8 cellular contexts compared by ENCODE assay signal in the genomic region with DNA sequence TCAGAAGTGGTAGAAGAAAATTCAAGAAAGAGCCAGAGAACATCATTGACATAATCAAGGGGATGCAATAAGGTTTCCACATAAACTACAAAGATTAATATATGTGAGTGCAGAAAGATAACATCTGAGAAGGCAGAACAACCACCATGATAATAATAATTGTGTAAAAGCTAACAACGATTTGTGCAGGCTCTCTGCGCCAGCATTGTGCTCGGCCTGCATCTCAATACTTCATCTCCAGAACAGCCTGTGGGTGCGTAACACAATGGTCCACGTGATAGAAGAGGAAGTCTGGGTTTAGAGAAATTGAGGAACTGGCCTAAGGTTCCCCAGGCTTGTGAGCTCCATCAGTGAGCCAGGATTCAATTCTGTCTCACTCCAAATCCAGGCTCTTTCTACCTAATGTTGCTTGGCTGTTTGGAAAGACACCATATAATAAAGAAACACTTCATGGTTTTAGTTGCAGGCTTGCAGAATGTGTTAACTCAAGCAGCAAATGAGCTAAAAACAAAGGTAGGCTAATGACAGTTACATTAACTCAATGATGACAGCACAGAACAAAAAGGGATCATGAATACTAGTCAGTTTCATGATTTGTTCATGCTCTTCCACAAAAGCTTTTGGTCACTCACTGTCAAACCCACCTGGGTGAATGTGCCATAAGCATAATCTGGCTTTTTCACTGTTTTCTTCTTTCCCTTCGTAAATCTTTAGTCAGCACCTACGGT.
DNase-seq lines count a peak whose midpoint lies in the region; ATAC-seq and TF ChIP-seq lines count a peak whose summit lies in the region.

No MANE protein-coding gene starts in this region.

- no peak for TF ChIP-seq POLR2A in stomach (IDR thresholded peaks at IDR 0.05)

- no peaks in the 10 kb centered on the region for H3K27me3 Mint-ChIP-seq in CD4-positive, CD25-positive, alpha-beta regulatory T cell

- no peaks in the 10 kb centered on the region for H3K36me3 ChIP-seq in CD4-positive, CD25-positive, alpha-beta regulatory T cell (ENCODE audit: control insufficient read depth, insufficient read depth, low read length)
- H3K36me3 ChIP-seq in Loucy (ENCODE audit: insufficient read depth, low read length) (no peaks in the 10 kb centered on the region), stomach (no peaks in the 10 kb centered on the region)

- no peaks in the 10 kb centered on the region for H3K9me2 ChIP-seq in Loucy (replicated peaks; ENCODE audit: low read depth, low read length)

- H3K4me2 ChIP-seq in Loucy (ENCODE audit: low read depth, low read length, poor library complexity, severe bottlenecking): peak overlapping the region; percentile 29

- no peak for DNase-seq in CD4-positive, CD25-positive, alpha-beta regulatory T cell
- DNase-seq in germinal center (ENCODE audit: low spot score): peak; percentile 68
- DNase-seq in NCI-H446 (lab: John Stamatoyannopoulos, UW): no peak
- no peak for DNase-seq in NCI-H1694 (lab: John Stamatoyannopoulos, UW)
- DNase-seq in stomach: no peak
- no peak for DNase-seq in DMS 273 (lab: John Stamatoyannopoulos, UW; ENCODE audit: unreplicated experiment)

- peaks cover 47% of the 10 kb centered on the region for H3K4me1 ChIP-seq in CD4-positive, CD25-positive, alpha-beta regulatory T cell (ENCODE audit: control insufficient read depth, insufficient read depth, low read length, poor library complexity, severe bottlenecking)
- H3K4me1 ChIP-seq in Loucy (ENCODE audit: insufficient read depth, low read length, poor library complexity, severe bottlenecking) (peaks cover 48% of the 10 kb centered on the region), stomach (peaks cover 0 to 16% (median 6%) of the 10 kb centered on the region in 4 donors)

- TF ChIP-seq CTCF in Loucy (conservative IDR thresholded peaks at IDR 0.05; ENCODE audit: low read length) (no peak), stomach (IDR thresholded peaks at IDR 0.05) (no peak)

- no peaks in the 10 kb centered on the region for H4K20me1 ChIP-seq in Loucy (ENCODE audit: insufficient read depth, low read length, poor library complexity, severe bottlenecking)

- peak overlapping the region; percentile 69 for H3K27ac ChIP-seq in CD4-positive, CD25-positive, alpha-beta regulatory T cell (ENCODE audit: insufficient read depth, low read length, poor library complexity, severe bottlenecking)
- peak overlapping the region in 1 of 5 donors; percentile 36 for H3K27ac ChIP-seq in stomach

- intact Hi-C loops in stomach (cut with DNase I; ENCODE audit: low total_unique reads): no loop called here

- no peaks in the 10 kb centered on the region for H3K36me3 Mint-ChIP-seq in CD4-positive, CD25-positive, alpha-beta regulatory T cell

- H3K4me3 Mint-ChIP-seq in CD4-positive, CD25-positive, alpha-beta regulatory T cell: peak overlapping the region in 1 of 4 donors; percentile 28

- H3K9me3 Mint-ChIP-seq in CD4-positive, CD25-positive, alpha-beta regulatory T cell: peaks cover 0 to 2% (median 0%) of the 10 kb centered on the region in 7 donors

- ATAC-seq in CD4-positive, CD25-positive, alpha-beta regulatory T cell (ENCODE audit: low read depth in 2 of 2): no peak
- ATAC-seq in GM21360 (IDR thresholded peaks at IDR 0.05; ENCODE audit: unreplicated experiment): peak; percentile 71

- H3F3A ChIP-seq in Loucy (ENCODE audit: low read depth): no peaks in the 10 kb centered on the region

- H3K4me3 ChIP-seq in CD4-positive, CD25-positive, alpha-beta regulatory T cell (ENCODE audit: low read depth, low read length): peak overlapping the region; percentile 28
- no peak overlapping the region for H3K4me3 ChIP-seq in Loucy (ENCODE audit: low read length, poor library complexity, severe bottlenecking)
- no peak overlapping the region for H3K4me3 ChIP-seq in stomach

- TF ChIP-seq EP300 in stomach (IDR thresholded peaks at IDR 0.05): no peak

- H3K79me2 ChIP-seq in Loucy (ENCODE audit: insufficient read depth, low read length): no peaks in the 10 kb centered on the region

- 63 to 73% (median 64%) methylated on average over 7 of the region's 7 CpGs for WGBS in stomach, 5 donors

- H3K27me3 ChIP-seq in CD4-positive, CD25-positive, alpha-beta regulatory T cell (ENCODE audit: control insufficient read depth, insufficient read depth, low read length): no peaks in the 10 kb centered on the region
- H3K27me3 ChIP-seq in Loucy (ENCODE audit: insufficient read depth, low read length, poor library complexity, severe bottlenecking) (no peaks in the 10 kb centered on the region), stomach (no peaks in the 10 kb centered on the region)

- no peaks in the 10 kb centered on the region for H3K9me3 ChIP-seq in CD4-positive, CD25-positive, alpha-beta regulatory T cell (ENCODE audit: control insufficient read depth in 2 of 2, low read length in 2 of 2)
- H3K9me3 ChIP-seq in Loucy (ENCODE audit: insufficient read depth, low read depth, low read length) (no peaks in the 10 kb centered on the region), stomach (no peaks in the 10 kb centered on the region)

- H3K27ac Mint-ChIP-seq in CD4-positive, CD25-positive, alpha-beta regulatory T cell: peak overlapping the region; percentile 93 to 98 (median 93)

- peaks cover 0 to 76% (median 35%) of the 10 kb centered on the region in 4 donors for H3K4me1 Mint-ChIP-seq in CD4-positive, CD25-positive, alpha-beta regulatory T cell

- peak overlapping the region; percentile 38 for H3K9ac ChIP-seq in Loucy (ENCODE audit: low read depth, low read length, poor library complexity, severe bottlenecking)

- 0 out of 2 replicates have a peak overlapping the region, but pooled peaks have one; percentile 53 for H2AFZ ChIP-seq in Loucy (ENCODE audit: low read length)
